8 cellular contexts compared by ENCODE assay signal in genomic region chr2:9556121-9556869, GRCh38. TPM values are rescaled to one million over a fixed set of nuclear protein-coding genes. Genes with fewer than 3 reads are reported as not detected.
DNase-seq lines count a peak whose midpoint lies in the region; ATAC-seq and TF ChIP-seq lines count a peak whose summit lies in the region.

No MANE protein-coding gene starts in this region.

- H3K4me3 ChIP-seq in breast epithelium: peak overlapping the region; percentile 74 to 98 (median 88)
- peak overlapping the region; percentile 89 to 95 (median 93) for H3K4me3 ChIP-seq in right lobe of liver
- H3K4me3 ChIP-seq in thyroid gland (replicated peaks in 1 of 3): peak overlapping the region; percentile 27 to 84 (median 29)

- peak; percentile 33 for DNase-seq in NCI-H1436 (lab: John Stamatoyannopoulos, UW)
- DNase-seq in NCI-H1436 treated with DMSO at 0.1 percent for 48 hours (lab: John Stamatoyannopoulos, UW): no peak
- DNase-seq in NCI-H82 (lab: John Stamatoyannopoulos, UW): peak; percentile 72
- DNase-seq in breast epithelium (ENCODE audit: low spot score in 2 of 2): no peak
- DNase-seq in right lobe of liver: no peak
- DNase-seq in thyroid gland: no peak
- DNase-seq in epidermal melanocyte (ENCODE audit: insufficient read length, low spot score): no peak

- peak; percentile 11 for ATAC-seq in HG02763 (IDR thresholded peaks at IDR 0.05; ENCODE audit: unreplicated experiment)
- peak; percentile 67 to 82 (median 76) for ATAC-seq in right lobe of liver

- no peaks in the 10 kb centered on the region for H3K27me3 ChIP-seq in breast epithelium
- H3K27me3 ChIP-seq in right lobe of liver: no peaks in the 10 kb centered on the region
- no peaks in the 10 kb centered on the region for H3K27me3 ChIP-seq in thyroid gland

- H3K36me3 ChIP-seq in breast epithelium: no peaks in the 10 kb centered on the region
- no peaks in the 10 kb centered on the region for H3K36me3 ChIP-seq in right lobe of liver
- H3K36me3 ChIP-seq in thyroid gland: no peaks in the 10 kb centered on the region

- intact Hi-C loops in breast epithelium (cut with DNase I; ENCODE audit: low total_unique reads): loop anchor here (10.0 kb wide), 2 partner anchors 79 to 489 kb away; partner anchors contain the start of genes KLF11 and YWHAQ
- intact Hi-C loops in right lobe of liver (cut with DNase I): no loop called here
- intact Hi-C loops in thyroid gland (cut with DNase I): loop anchor here (5.0 to 10.0 kb wide), 2 partner anchors 76 to 81 kb away; partner anchors contain the start of genes IAH1 and YWHAQ

- TF ChIP-seq POLR2A in breast epithelium (IDR thresholded peaks at IDR 0.05) (no peak), right lobe of liver (IDR thresholded peaks at IDR 0.05) (no peak), thyroid gland (IDR thresholded peaks at IDR 0.05) (peak in 1 of 2 donors; percentile 86)

- whole genome bisulfite sequencing in right lobe of liver (ENCODE audit: insufficient coverage, low coverage, low lambda C conversion rate, missing lambda C conversion rate): 1% methylated on average over 4 of the region's 35 CpGs
- WGBS in thyroid gland, 2 donors: 2 to 4% methylated on average over 12 to 18 of the region's 35 CpGs

- H3K27ac ChIP-seq in breast epithelium: peak overlapping the region; percentile 99 to 100
- peak overlapping the region; percentile 91 to 99 (median 95) for H3K27ac ChIP-seq in right lobe of liver
- H3K27ac ChIP-seq in thyroid gland: peak overlapping the region; percentile 97 to 100 (median 99)

- H3K9me3 ChIP-seq in breast epithelium (no peaks in the 10 kb centered on the region), right lobe of liver (no peaks in the 10 kb centered on the region), thyroid gland (no peaks in the 10 kb centered on the region)

- TF ChIP-seq CTCF in breast epithelium (IDR thresholded peaks at IDR 0.05) (no peak), right lobe of liver (IDR thresholded peaks at IDR 0.05) (no peak), thyroid gland (IDR thresholded peaks at IDR 0.05) (no peak)

- H3K4me1 ChIP-seq in breast epithelium (peaks cover 3 to 7% of the 10 kb centered on the region in 2 donors), right lobe of liver (peaks cover 0 to 28% (median 3%) of the 10 kb centered on the region in 4 donors), thyroid gland (peaks cover 21 to 36% of the 10 kb centered on the region in 2 donors)

RNA-seq across cellular contexts. Expression of gene ADAM17, which starts 0.7 kb away (rescaled TPM):
- total RNA-seq in breast epithelium: 10 to 100 TPM; 32.2 to 65.9 (median 48.8) TPM
- total RNA-seq in right lobe of liver: 10 to 100 TPM in 1 of 6 experiments, 1 to 10 TPM in 5; 5.1 to 11.7 (median 6.6) TPM
- 10 to 100 TPM; 26.9 to 39.4 (median 31.3) TPM for total RNA-seq in thyroid gland

Comparison
In these comparisons a context has a peak if more than half of its experiments do, and no peak if none do; other contexts are left out.
1. DNase-seq: peak in NCI-H1436 (single experiment) and NCI-H82 (single experiment); none in NCI-H1436 treated with DMSO at 0.1 percent for 48 hours (single experiment), breast epithelium (0 of 2), right lobe of liver (0 of 3), thyroid gland (0 of 2) and epidermal melanocyte (single experiment).
2. H3K4me3 ChIP-seq: peak in every context shown above with its lines; median percentile 93 in right lobe of liver; 88 in breast epithelium; 29 in thyroid gland.
3. intact Hi-C loops: an anchor here in breast epithelium (10.0 kb wide) and thyroid gland (5.0 to 10.0 kb wide); none called in right lobe of liver.
4. Peak in every context shown above with its lines, with median percentiles within 50 percentile points of each other: H3K27ac ChIP-seq.